ENCODE assay signal across 2 cellular contexts in the genomic region with DNA sequence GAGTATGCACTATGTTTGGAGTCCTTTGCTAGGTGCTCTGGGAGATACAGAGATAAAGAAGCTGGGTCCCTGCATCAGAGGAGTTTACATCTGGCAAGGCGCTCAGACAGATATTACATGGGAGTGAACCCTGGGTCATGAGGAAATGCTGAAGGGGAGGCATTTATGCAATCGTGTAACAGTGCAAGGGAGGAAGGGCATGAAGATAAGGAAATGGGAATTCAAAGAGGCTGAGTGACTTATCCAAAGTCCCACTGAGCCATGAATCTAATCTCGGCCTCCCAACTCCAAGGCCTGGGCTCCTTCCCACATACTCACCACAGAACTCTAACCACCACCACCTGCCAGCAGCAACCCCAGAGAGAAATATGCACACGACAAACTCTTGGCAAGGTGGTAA.
TF ChIP-seq lines count a peak whose summit lies in the region.

No MANE protein-coding gene starts in this region.

TF ChIP-seq in liver, 16 proteins besides CTCF, POLR2A, EP300 and RAD21 (continued from another document):
- no peak for TF ChIP-seq SP1 (IDR thresholded peaks at IDR 0.05)
- TF ChIP-seq TAF1 (conservative IDR thresholded peaks at IDR 0.05): no peak

TF ChIP-seq in HepG2, 621 proteins besides CTCF, POLR2A, EP300 and RAD21:
- no peak for TF ChIP-seq ZNF850 (CRISPR knock-in tag; conservative IDR thresholded peaks at IDR 0.05)
- TF ChIP-seq ZNF276 (CRISPR knock-in tag; IDR thresholded peaks at IDR 0.05; ENCODE audit: low read depth): no peak
- TF ChIP-seq, protein P1, sequence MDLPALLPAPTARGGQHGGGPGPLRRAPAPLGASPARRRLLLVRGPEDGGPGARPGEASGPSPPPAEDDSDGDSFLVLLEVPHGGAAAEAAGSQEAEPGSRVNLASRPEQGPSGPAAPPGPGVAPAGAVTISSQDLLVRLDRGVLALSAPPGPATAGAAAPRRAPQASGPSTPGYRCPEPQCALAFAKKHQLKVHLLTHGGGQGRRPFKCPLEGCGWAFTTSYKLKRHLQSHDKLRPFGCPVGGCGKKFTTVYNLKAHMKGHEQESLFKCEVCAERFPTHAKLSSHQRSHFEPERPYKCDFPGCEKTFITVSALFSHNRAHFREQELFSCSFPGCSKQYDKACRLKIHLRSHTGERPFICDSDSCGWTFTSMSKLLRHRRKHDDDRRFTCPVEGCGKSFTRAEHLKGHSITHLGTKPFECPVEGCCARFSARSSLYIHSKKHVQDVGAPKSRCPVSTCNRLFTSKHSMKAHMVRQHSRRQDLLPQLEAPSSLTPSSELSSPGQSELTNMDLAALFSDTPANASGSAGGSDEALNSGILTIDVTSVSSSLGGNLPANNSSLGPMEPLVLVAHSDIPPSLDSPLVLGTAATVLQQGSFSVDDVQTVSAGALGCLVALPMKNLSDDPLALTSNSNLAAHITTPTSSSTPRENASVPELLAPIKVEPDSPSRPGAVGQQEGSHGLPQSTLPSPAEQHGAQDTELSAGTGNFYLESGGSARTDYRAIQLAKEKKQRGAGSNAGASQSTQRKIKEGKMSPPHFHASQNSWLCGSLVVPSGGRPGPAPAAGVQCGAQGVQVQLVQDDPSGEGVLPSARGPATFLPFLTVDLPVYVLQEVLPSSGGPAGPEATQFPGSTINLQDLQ (CRISPR knock-in tag; IDR thresholded peaks at IDR 0.05): no peak
- TF ChIP-seq, protein P2, sequence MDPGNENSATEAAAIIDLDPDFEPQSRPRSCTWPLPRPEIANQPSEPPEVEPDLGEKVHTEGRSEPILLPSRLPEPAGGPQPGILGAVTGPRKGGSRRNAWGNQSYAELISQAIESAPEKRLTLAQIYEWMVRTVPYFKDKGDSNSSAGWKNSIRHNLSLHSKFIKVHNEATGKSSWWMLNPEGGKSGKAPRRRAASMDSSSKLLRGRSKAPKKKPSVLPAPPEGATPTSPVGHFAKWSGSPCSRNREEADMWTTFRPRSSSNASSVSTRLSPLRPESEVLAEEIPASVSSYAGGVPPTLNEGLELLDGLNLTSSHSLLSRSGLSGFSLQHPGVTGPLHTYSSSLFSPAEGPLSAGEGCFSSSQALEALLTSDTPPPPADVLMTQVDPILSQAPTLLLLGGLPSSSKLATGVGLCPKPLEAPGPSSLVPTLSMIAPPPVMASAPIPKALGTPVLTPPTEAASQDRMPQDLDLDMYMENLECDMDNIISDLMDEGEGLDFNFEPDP (CRISPR knock-in tag; conservative IDR thresholded peaks at IDR 0.05): no peak
- TF ChIP-seq ZNF383 (CRISPR knock-in tag; IDR thresholded peaks at IDR 0.05; ENCODE audit: borderline replicate concordance): no peak
- TF ChIP-seq ZNF775 (CRISPR knock-in tag; IDR thresholded peaks at IDR 0.05; ENCODE audit: borderline replicate concordance): no peak
- TF ChIP-seq, protein P3, sequence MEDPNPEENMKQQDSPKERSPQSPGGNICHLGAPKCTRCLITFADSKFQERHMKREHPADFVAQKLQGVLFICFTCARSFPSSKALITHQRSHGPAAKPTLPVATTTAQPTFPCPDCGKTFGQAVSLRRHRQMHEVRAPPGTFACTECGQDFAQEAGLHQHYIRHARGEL (CRISPR knock-in tag; IDR thresholded peaks at IDR 0.05): no peak
- TF ChIP-seq ZMYM3 (CRISPR knock-in tag; IDR thresholded peaks at IDR 0.05): no peak
- TF ChIP-seq, protein P4, sequence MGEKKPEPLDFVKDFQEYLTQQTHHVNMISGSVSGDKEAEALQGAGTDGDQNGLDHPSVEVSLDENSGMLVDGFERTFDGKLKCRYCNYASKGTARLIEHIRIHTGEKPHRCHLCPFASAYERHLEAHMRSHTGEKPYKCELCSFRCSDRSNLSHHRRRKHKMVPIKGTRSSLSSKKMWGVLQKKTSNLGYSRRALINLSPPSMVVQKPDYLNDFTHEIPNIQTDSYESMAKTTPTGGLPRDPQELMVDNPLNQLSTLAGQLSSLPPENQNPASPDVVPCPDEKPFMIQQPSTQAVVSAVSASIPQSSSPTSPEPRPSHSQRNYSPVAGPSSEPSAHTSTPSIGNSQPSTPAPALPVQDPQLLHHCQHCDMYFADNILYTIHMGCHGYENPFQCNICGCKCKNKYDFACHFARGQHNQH (CRISPR knock-in tag; IDR thresholded peaks at IDR 0.05): no peak
